ENCODE assay signal across 7 cellular contexts in the genomic region with DNA sequence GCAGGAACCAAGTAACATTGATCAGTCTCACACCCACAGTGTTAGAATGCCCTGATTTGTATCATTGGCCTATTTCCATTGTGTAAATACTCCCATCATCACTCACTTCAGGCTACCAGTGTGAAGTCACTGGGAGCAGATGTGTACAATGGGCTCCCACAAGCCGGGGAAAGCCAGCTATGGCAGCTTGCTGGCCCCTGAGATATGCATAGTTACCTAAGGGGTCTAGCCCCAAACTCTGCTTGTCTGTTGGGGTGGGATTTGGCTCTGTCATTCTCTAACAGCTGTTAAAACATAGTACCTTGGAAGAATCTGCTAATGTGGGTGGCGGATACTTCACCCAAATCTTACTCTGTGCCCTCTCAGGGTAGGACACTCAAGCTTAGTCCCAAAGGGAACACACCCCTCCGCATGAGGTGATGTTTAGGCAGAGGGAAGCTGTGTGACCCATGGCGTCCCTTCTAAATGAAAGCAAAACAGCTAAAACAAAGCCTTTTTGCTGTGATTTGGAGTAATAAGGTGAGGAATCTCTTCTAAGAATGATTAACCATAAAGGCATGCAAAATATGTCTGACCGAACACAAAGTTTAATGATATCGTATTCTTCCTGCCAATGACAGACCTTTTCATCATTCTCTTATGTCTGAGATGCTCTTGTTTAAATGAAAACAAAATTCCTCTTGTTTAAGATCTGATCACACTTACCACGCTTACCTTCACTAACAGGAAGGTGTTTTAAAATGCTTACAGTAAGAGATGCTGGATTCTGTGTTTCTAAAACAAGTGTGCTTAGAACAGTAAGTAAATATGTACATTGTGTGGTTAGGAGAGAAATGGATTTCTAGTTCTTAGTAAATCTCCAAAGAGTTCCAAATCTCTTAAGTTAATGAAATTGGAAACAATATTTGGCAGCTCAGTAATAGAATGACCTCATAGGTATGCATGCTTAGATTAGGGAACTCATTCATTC. TPM values are rescaled to one million over a fixed set of nuclear protein-coding genes. Genes with fewer than 3 reads are reported as not detected.
DNase-seq lines count a peak whose midpoint lies in the region; ATAC-seq and TF ChIP-seq lines count a peak whose summit lies in the region.

No MANE protein-coding gene starts in this region.

- H3K4me3 Mint-ChIP-seq in HFFc6: peak overlapping the region; percentile 79
- H3K4me3 Mint-ChIP-seq in type B pancreatic cell: no peak overlapping the region

- H3K9me3 Mint-ChIP-seq in HFFc6 (no peaks in the 10 kb centered on the region), type B pancreatic cell (no peaks in the 10 kb centered on the region)

- no peak for ATAC-seq in GM18867 (IDR thresholded peaks at IDR 0.05; ENCODE audit: unreplicated experiment)

- TF ChIP-seq CTCF in HFFc6 (IDR thresholded peaks at IDR 0.05): no peak
- TF ChIP-seq CTCF in type B pancreatic cell (conservative IDR thresholded peaks at IDR 0.05): no peak

- H3K27ac Mint-ChIP-seq in HFFc6 (peak overlapping the region; percentile 92), type B pancreatic cell (peak overlapping the region; percentile 91)

- H3K36me3 Mint-ChIP-seq in HFFc6 (ENCODE audit: low read depth): no peaks in the 10 kb centered on the region
- H3K36me3 Mint-ChIP-seq in type B pancreatic cell: no peaks in the 10 kb centered on the region

- H3K27me3 Mint-ChIP-seq in HFFc6 (ENCODE audit: insufficient read depth) (no peaks in the 10 kb centered on the region), type B pancreatic cell (no peaks in the 10 kb centered on the region)

- DNase-seq in HFFc6 (peak; percentile 63), astrocyte of the hippocampus (ENCODE audit: low read depth, low spot score) (peak; percentile 78), kidney tubule cell (ENCODE audit: low spot score) (peak; percentile 94), type B pancreatic cell (ENCODE audit: extremely low spot score, unreplicated experiment) (no peak), NCI-H510A (lab: John Stamatoyannopoulos, UW) (no peak), NCI-H1092 treated with DMSO at 0.1 percent for 48 hours (lab: John Stamatoyannopoulos, UW) (no peak)

- peaks cover 57% of the 10 kb centered on the region for H3K4me1 Mint-ChIP-seq in HFFc6 (ENCODE audit: low read depth)
- H3K4me1 Mint-ChIP-seq in type B pancreatic cell (ENCODE audit: unreplicated experiment): peaks cover 46% of the 10 kb centered on the region

RNA-seq across cellular contexts. Expression of a gene that starts 46.0 kb away (rescaled TPM):
- 10 to 100 TPM; 63.1 to 97.5 (median 72.8) TPM for total RNA-seq in HFFc6 (2021; fragmentation: NEBNext Ultra II Directional; extraction: Animal tissue kit (Norgen Biotek cat#: 25700))
- total RNA-seq in type B pancreatic cell (ENCODE audit: low replicate concordance): 23.6 and 57.2 TPM in 2 replicates

RNA-seq across cellular contexts. Expression of a gene that starts 51.7 kb away (rescaled TPM):
- total RNA-seq in HFFc6 (2021; fragmentation: NEBNext Ultra II Directional; extraction: Animal tissue kit (Norgen Biotek cat#: 25700)): 10 to 100 TPM in 3 of 6 experiments, 1 to 10 TPM in 3; 8.0 to 11.7 (median 10.2) TPM
- 1.8 and 7.3 TPM in 2 replicates for total RNA-seq in type B pancreatic cell (ENCODE audit: low replicate concordance)

Comparison
In these comparisons a context has a peak if more than half of its experiments do, and no peak if none do; other contexts are left out.
1. DNase-seq: peak in HFFc6 (single experiment), astrocyte of the hippocampus (single experiment) and kidney tubule cell (single experiment); none in type B pancreatic cell (single experiment), NCI-H510A (single experiment) and NCI-H1092 treated with DMSO at 0.1 percent for 48 hours (single experiment).